ENCODE assay signal across 16 cellular contexts in genomic region chr19:42261763-42262162, GRCh38. TPM values are rescaled to one million over a fixed set of nuclear protein-coding genes. Genes with fewer than 3 reads are reported as not detected.
DNase-seq lines count a peak whose midpoint lies in the region; ATAC-seq and TF ChIP-seq lines count a peak whose summit lies in the region.
"Had no signal": no experiment of that assay in that cellular context is flagged by ENCODE, and none has a peak within 500 bp of the region (broad histone marks: within the 10 kb centered on the region; RNA-seq: fewer than 3 reads in every experiment).

No MANE protein-coding gene starts in this region.

- no peak overlapping the region for H2AK9ac ChIP-seq in IMR-90 (replicated peaks; ENCODE audit: low read depth, low read length, poor library complexity)

- H3K9me1 ChIP-seq in IMR-90 (ENCODE audit: insufficient read depth, low read length), result no peaks in the 10 kb centered on the region

- no peaks in the 10 kb centered on the region for H3K27me3 ChIP-seq in IMR-90 (ENCODE audit: control insufficient read depth, insufficient read depth, low read length)
- H3K27me3 ChIP-seq: MG63, Peyer's patch, SJCRH30 had no signal

- no peak overlapping the region for H2AFZ ChIP-seq in IMR-90 (replicated peaks; ENCODE audit: low read length, poor library complexity)

- H4K5ac ChIP-seq in IMR-90 (ENCODE audit: low read depth, low read length), result no peak overlapping the region

- TF ChIP-seq POLR2A in IMR-90 (IDR thresholded peaks at IDR 0.05; ENCODE audit: low read depth, low read length), result no peak

- peaks cover 5% of the 10 kb centered on the region for H3K27me3 Mint-ChIP-seq in activated CD8-positive, alpha-beta memory T cell treated with anti-CD3 and anti-CD28 coated beads, Interleukin-2, amount 10 ng/mL, durations not matched to agents 7 days and 5 days
- no peaks in the 10 kb centered on the region for H3K27me3 Mint-ChIP-seq in progenitor cell of endocrine pancreas

- no peak overlapping the region for H3K9ac ChIP-seq in IMR-90 (ENCODE audit: low read depth, low read length)

- no peak overlapping the region for H3K27ac Mint-ChIP-seq in activated CD8-positive, alpha-beta memory T cell treated with anti-CD3 and anti-CD28 coated beads, Interleukin-2, amount 10 ng/mL, durations not matched to agents 7 days and 5 days
- peak overlapping the region; percentile 45 for H3K27ac Mint-ChIP-seq in progenitor cell of endocrine pancreas
- H3K27ac Mint-ChIP-seq: CD4-positive, CD25-positive, alpha-beta regulatory T cell had no signal

- H3K9me3 ChIP-seq in IMR-90 (ENCODE audit: control insufficient read depth, insufficient read depth, low read length), result no peaks in the 10 kb centered on the region
- H3K9me3 ChIP-seq: MG63, Peyer's patch, SJCRH30 had no signal

- BruUV-seq in IMR-90 (replicated peaks; lab: Mats Ljungman, UMichigan), result no TSS peak

- H3K36me3 ChIP-seq in IMR-90 (ENCODE audit: control insufficient read depth, insufficient read depth, low read length), result no peaks in the 10 kb centered on the region
- H3K36me3 ChIP-seq: MG63, Peyer's patch, SJCRH30 had no signal

- no peak overlapping the region for H3K18ac ChIP-seq in IMR-90 (ENCODE audit: low read depth, low read length)

- TF ChIP-seq RAD21 in IMR-90 (IDR thresholded peaks at IDR 0.05; ENCODE audit: low read length), result no peak

- H3K4ac ChIP-seq in IMR-90 (ENCODE audit: low read depth, low read length), result no peak overlapping the region

- H3K4me1 ChIP-seq in IMR-90 (ENCODE audit: control insufficient read depth, insufficient read depth, low read length), result no peaks in the 10 kb centered on the region

- peaks cover 11% of the 10 kb centered on the region for H3K4me1 Mint-ChIP-seq in activated CD8-positive, alpha-beta memory T cell treated with anti-CD3 and anti-CD28 coated beads, Interleukin-2, amount 10 ng/mL, durations not matched to agents 7 days and 5 days
- H3K4me1 Mint-ChIP-seq in progenitor cell of endocrine pancreas (ENCODE audit: low read depth), result no peaks in the 10 kb centered on the region

- CTCF ChIA-PET in activated CD8-positive, alpha-beta memory T cell treated with anti-CD3 and anti-CD28 coated beads, Interleukin-2, amount 10 ng/mL, durations not matched to agents 7 days and 5 days (lab: Charles Lee), result interaction anchor here (0.8 to 1.1 kb wide), 2 partner anchors 9 to 18 kb away, joined by 3 read pairs; no protein-coding TSS in a partner anchor
- CTCF ChIA-PET in IMR-90 (lab: Yijun Ruan, JAX), result no interaction called here

- dilution Hi-C loops in IMR-90 (cut with HindIII; ENCODE audit: low sequenced_read_pairs, unreplicated experiment), result no loop called here

- no peak overlapping the region for H2BK5ac ChIP-seq in IMR-90 (ENCODE audit: low read depth, low read length, poor library complexity, severe bottlenecking)

- no peak overlapping the region for H2AK5ac ChIP-seq in IMR-90 (ENCODE audit: low read depth, low read length)

- H3K36me3 Mint-ChIP-seq in activated CD8-positive, alpha-beta memory T cell treated with anti-CD3 and anti-CD28 coated beads, Interleukin-2, amount 10 ng/mL, durations not matched to agents 7 days and 5 days, result no peaks in the 10 kb centered on the region
- H3K36me3 Mint-ChIP-seq in progenitor cell of endocrine pancreas (ENCODE audit: insufficient read depth), result no peaks in the 10 kb centered on the region
- H3K36me3 Mint-ChIP-seq: CD4-positive, CD25-positive, alpha-beta regulatory T cell had no signal

- no peaks in the 10 kb centered on the region for H3K9me3 Mint-ChIP-seq in activated CD8-positive, alpha-beta memory T cell treated with anti-CD3 and anti-CD28 coated beads, Interleukin-2, amount 10 ng/mL, durations not matched to agents 7 days and 5 days (ENCODE audit: low read depth)
- H3K9me3 Mint-ChIP-seq in progenitor cell of endocrine pancreas (ENCODE audit: low read depth), result no peaks in the 10 kb centered on the region

- H4K20me1 ChIP-seq in IMR-90 (ENCODE audit: insufficient read depth, low read length), result no peaks in the 10 kb centered on the region

- in situ Hi-C loops in IMR-90 (cut with MboI; ENCODE audit: low sequenced_read_pairs), result no loop called here

- no peaks in the 10 kb centered on the region; a peak in 1 of 4 replicates for H3K79me1 ChIP-seq in IMR-90 (ENCODE audit: low read depth in 1 of 2, low read length in 2 of 2)

- no peak overlapping the region for H3K27ac ChIP-seq in IMR-90 (ENCODE audit: insufficient read depth, low read length)
- H3K27ac ChIP-seq: Peyer's patch, SJCRH30 had no signal

- H3K56ac ChIP-seq in IMR-90 (ENCODE audit: extremely low read depth, insufficient read depth, low read length), result no peak overlapping the region

- no peak overlapping the region for H2BK120ac ChIP-seq in IMR-90 (ENCODE audit: low read depth, low read length)

- no peak overlapping the region; the same call in 1 of the 2 replicates for H3K14ac ChIP-seq in IMR-90 (replicated peaks; ENCODE audit: low read depth, low read length)

- H4K91ac ChIP-seq in IMR-90 (ENCODE audit: insufficient read depth, low read depth, low read length), result no peak overlapping the region

- no peak for DNase-seq in activated CD8-positive, alpha-beta memory T cell treated with anti-CD3 and anti-CD28 coated beads, Interleukin-2, amount 10 ng/mL, durations not matched to agents 7 days and 5 days
- no peak for DNase-seq in activated CD8-positive, alpha-beta memory T cell treated with anti-CD3 and anti-CD28 coated beads for 24 hours
- peak; percentile 2 for DNase-seq in 8988T
- DNase-seq in IMR-90, result no peak
- no peak for DNase-seq in progenitor cell of endocrine pancreas (ENCODE audit: low spot score, unreplicated experiment)
- DNase-seq in iPS-NIHi7 (ENCODE audit: extremely low spot score), result no peak
- DNase-seq in midbrain (lab: John Stamatoyannopoulos, UW), result no peak
- DNase-seq: CD4-positive, CD25-positive, alpha-beta regulatory T cell; MG63; NCI-H1417; NCI-H1694 treated with DMSO at 0.1 percent for 48 hours; NCI-H446; NCI-H526; Peyer's patch; SJCRH30 had no signal

- POLR2A ChIA-PET in IMR-90 (lab: Charles Lee; ENCODE audit: unreplicated experiment), result no interaction called here

- no CpG with 5 or more reads among the region's 3 CpGs for WGBS in IMR-90 (ENCODE audit: extremely low coverage in 2 of 2, insufficient read length in 1 of 2), 2 experiments

- no peak overlapping the region for H3K4me2 ChIP-seq in IMR-90 (ENCODE audit: low read depth, low read length)

- H4K8ac ChIP-seq in IMR-90 (ENCODE audit: low read depth in 2 of 2, low read length in 2 of 2), result no peak overlapping the region

- H2BK15ac ChIP-seq in IMR-90 (ENCODE audit: low read depth, low read length), result no peak overlapping the region

- H2BK20ac ChIP-seq in IMR-90 (ENCODE audit: low read depth, low read length), result no peak overlapping the region

- peak; percentile 69 for ATAC-seq in activated CD8-positive, alpha-beta memory T cell treated with anti-CD3 and anti-CD28 coated beads, Interleukin-2, amount 10 ng/mL, durations not matched to agents 7 days and 5 days
- peak; percentile 53 for ATAC-seq in IMR-90 (ENCODE audit: low read depth)
- ATAC-seq: K562 had no signal

- intact Hi-C loops in IMR-90 (cut with micrococcal nuclease), result no loop called here

- TF ChIP-seq CTCF in IMR-90 (conservative IDR thresholded peaks at IDR 0.05; ENCODE audit: low read depth, low read length), result no peak
- TF ChIP-seq CTCF in progenitor cell of endocrine pancreas (IDR thresholded peaks at IDR 0.05; ENCODE audit: unreplicated experiment), result no peak

- no peak overlapping the region for H3K4me3 ChIP-seq in IMR-90 (ENCODE audit: insufficient read depth, low read depth, low read length)
- H3K4me3 ChIP-seq: K562, MG63, Peyer's patch, SJCRH30 had no signal

- no peak overlapping the region for H3K4me3 Mint-ChIP-seq in activated CD8-positive, alpha-beta memory T cell treated with anti-CD3 and anti-CD28 coated beads, Interleukin-2, amount 10 ng/mL, durations not matched to agents 7 days and 5 days
- no peak overlapping the region for H3K4me3 Mint-ChIP-seq in progenitor cell of endocrine pancreas (ENCODE audit: low read depth)

- no peak overlapping the region; the same call in 1 of the 2 replicates for H3K23ac ChIP-seq in IMR-90 (ENCODE audit: low read depth, low read length)

RNA-seq across cellular contexts. Expression of gene ERF, which starts 6.8 kb away (rescaled TPM):
- total RNA-seq in activated CD8-positive, alpha-beta memory T cell treated with anti-CD3 and anti-CD28 coated beads, Interleukin-2, amount 10 ng/mL, durations not matched to agents 7 days and 5 days, result 10 to 100 TPM; 43.5 to 58.7 TPM
- total RNA-seq in IMR-90 (2012; rRNA removed) (5.2 and 6.1 TPM in 2 replicates), progenitor cell of endocrine pancreas (106 and 111 TPM in 2 replicates)
- 32.4 and 50.9 TPM in 2 replicates for polyA plus RNA-seq in IMR-90 (2012; rRNA removed)
- polyA plus RNA-seq in IMR-90 (2012; cell fraction: cytosol; rRNA removed), result 21.0 and 43.3 TPM in 2 replicates
- polyA plus RNA-seq in IMR-90 (2012; cell fraction: nucleus; rRNA removed; ENCODE audit: low replicate concordance), result 185 and 200 TPM in 2 replicates

RNA-seq across cellular contexts. Expression of gene CIC, which starts 7.3 kb away (rescaled TPM):
- total RNA-seq in activated CD8-positive, alpha-beta memory T cell treated with anti-CD3 and anti-CD28 coated beads, Interleukin-2, amount 10 ng/mL, durations not matched to agents 7 days and 5 days, result 10 to 100 TPM; 67.3 to 77.3 TPM
- total RNA-seq in IMR-90 (2012; rRNA removed), result 1.8 and 2.5 TPM in 2 replicates
- polyA plus RNA-seq in IMR-90 (2012; rRNA removed), result 23.2 and 27.3 TPM in 2 replicates
- polyA plus RNA-seq in IMR-90 (2012; cell fraction: cytosol; rRNA removed), result 20.0 and 22.5 TPM in 2 replicates
- 50.1 and 139 TPM in 2 replicates for polyA plus RNA-seq in IMR-90 (2012; cell fraction: nucleus; rRNA removed; ENCODE audit: low replicate concordance)
- 86.0 and 87.2 TPM in 2 replicates for total RNA-seq in progenitor cell of endocrine pancreas

RNA-seq across cellular contexts. Expression of gene GSK3A, which starts 19.4 kb away (rescaled TPM):
- total RNA-seq in activated CD8-positive, alpha-beta memory T cell treated with anti-CD3 and anti-CD28 coated beads, Interleukin-2, amount 10 ng/mL, durations not matched to agents 7 days and 5 days, result 10 to 100 TPM; 47.3 to 53.8 TPM
- total RNA-seq in IMR-90 (2012; rRNA removed) (6.9 and 8.1 TPM in 2 replicates), progenitor cell of endocrine pancreas (53.0 and 54.7 TPM in 2 replicates)
- polyA plus RNA-seq in IMR-90 (2012; rRNA removed), result 41.4 and 43.3 TPM in 2 replicates
- polyA plus RNA-seq in IMR-90 (2012; cell fraction: cytosol; rRNA removed), result 24.3 and 37.8 TPM in 2 replicates
- polyA plus RNA-seq in IMR-90 (2012; cell fraction: nucleus; rRNA removed; ENCODE audit: low replicate concordance), result 37.0 and 39.0 TPM in 2 replicates

RNA-seq across cellular contexts. Expression of gene PRR19, which starts 40.2 kb away (rescaled TPM):
- 1 to 10 TPM in 1 of 2 experiments, under 1 TPM in 1; 0.89 to 1.1 TPM for total RNA-seq in activated CD8-positive, alpha-beta memory T cell treated with anti-CD3 and anti-CD28 coated beads, Interleukin-2, amount 10 ng/mL, durations not matched to agents 7 days and 5 days
- total RNA-seq in IMR-90 (2012; rRNA removed) (0.28 and 0.36 TPM in 2 replicates), progenitor cell of endocrine pancreas (3.2 and 3.4 TPM in 2 replicates)
- polyA plus RNA-seq in IMR-90 (2012; rRNA removed), result 1.6 and 1.8 TPM in 2 replicates
- polyA plus RNA-seq in IMR-90 (2012; cell fraction: cytosol; rRNA removed), result 0.79 and 1.7 TPM in 2 replicates
- polyA plus RNA-seq in IMR-90 (2012; cell fraction: nucleus; rRNA removed; ENCODE audit: low replicate concordance), result 0.60 and 1.5 TPM in 2 replicates
- total RNA-seq: CD4-positive, CD25-positive, alpha-beta regulatory T cell had no signal

RNA-seq across cellular contexts. Expression of gene PAFAH1B3, which starts 40.7 kb away (rescaled TPM):
- total RNA-seq in activated CD8-positive, alpha-beta memory T cell treated with anti-CD3 and anti-CD28 coated beads, Interleukin-2, amount 10 ng/mL, durations not matched to agents 7 days and 5 days, result 10 to 100 TPM; 38.0 to 38.9 TPM
- total RNA-seq in IMR-90 (2012; rRNA removed) (71.2 and 76.4 TPM in 2 replicates), progenitor cell of endocrine pancreas (144 and 157 TPM in 2 replicates)
- polyA plus RNA-seq in IMR-90 (2012; rRNA removed), result 64.3 and 69.7 TPM in 2 replicates
- 92.1 and 108 TPM in 2 replicates for polyA plus RNA-seq in IMR-90 (2012; cell fraction: cytosol; rRNA removed)
- polyA plus RNA-seq in IMR-90 (2012; cell fraction: nucleus; rRNA removed; ENCODE audit: low replicate concordance), result 40.0 and 79.4 TPM in 2 replicates

Comparison
In these comparisons a context has a peak if more than half of its experiments do, and no peak if none do; other contexts are left out.
1. RNA of gene CIC, which starts 7.3 kb away (total RNA-seq): 86.0 to 87.2 TPM in progenitor cell of endocrine pancreas and 67.3 to 77.3 TPM in activated CD8-positive, alpha-beta memory T cell treated with anti-CD3 and anti-CD28 coated beads, Interleukin-2, amount 10 ng/mL, durations not matched to agents 7 days and 5 days; 1.8 to 2.5 TPM in IMR-90; every median in the first group is over 10 times any median in the second.